In genomic region chr2:61536723-61537581, GRCh38 we compare ENCODE assay signal across 8 cellular contexts. TPM values are rescaled to one million over a fixed set of nuclear protein-coding genes. Genes with fewer than 3 reads are reported as not detected.
DNase-seq lines count a peak whose midpoint lies in the region; ATAC-seq and TF ChIP-seq lines count a peak whose summit lies in the region.

No MANE protein-coding gene starts in this region.

- H3K4me1 ChIP-seq in adrenal gland (replicated peaks in 1 of 2) (peaks cover 19 to 34% of the 10 kb centered on the region in 2 donors), heart right ventricle (peaks cover 0 to 44% (median 35%) of the 10 kb centered on the region in 9 donors), upper lobe of left lung (peaks cover 18 to 38% (median 27%) of the 10 kb centered on the region in 4 donors)

- peaks cover 13% of the 10 kb centered on the region for H3K27me3 Mint-ChIP-seq in HFFc6 (ENCODE audit: insufficient read depth)

- no peaks in the 10 kb centered on the region for H3K9me3 ChIP-seq in adrenal gland (replicated peaks in 1 of 3)
- no peaks in the 10 kb centered on the region for H3K9me3 ChIP-seq in heart right ventricle
- no peaks in the 10 kb centered on the region for H3K9me3 ChIP-seq in upper lobe of left lung

- DNase-seq in GM10248 (ENCODE audit: extremely low spot score) = peak; percentile 76
- peak; percentile 84 for DNase-seq in HFFc6
- peak; percentile 99 for DNase-seq in NB4 (ENCODE audit: low read depth)
- peak; percentile 98 for DNase-seq in SW480 (ENCODE audit: low spot score)
- DNase-seq in adrenal gland = peak; percentile 82 to 93 (median 89)
- peak; percentile 63 to 76 for DNase-seq in heart right ventricle
- DNase-seq in posterior cingulate gyrus = peak; percentile 73 to 96 (median 80)
- DNase-seq in upper lobe of left lung = peak; percentile 92 to 95

- H3K36me3 Mint-ChIP-seq in HFFc6 (ENCODE audit: low read depth) = peaks cover 17% of the 10 kb centered on the region

- peaks cover 4% of the 10 kb centered on the region; the same call in 1 of the 2 replicates for H3K9me3 Mint-ChIP-seq in HFFc6

- peak overlapping the region; percentile 91 for H3K4me3 ChIP-seq in NB4 (ENCODE audit: low read depth, low read length)
- H3K4me3 ChIP-seq in adrenal gland = peak overlapping the region in 3 of 4 donors; percentile 37 to 82 (median 56)
- peak overlapping the region; percentile 39 to 81 (median 72) for H3K4me3 ChIP-seq in heart right ventricle
- peak overlapping the region; percentile 71 to 86 (median 83) for H3K4me3 ChIP-seq in upper lobe of left lung

- H3K27ac ChIP-seq in adrenal gland (peak overlapping the region; percentile 61 to 99 (median 92)), heart right ventricle (peak overlapping the region; percentile 85 to 99 (median 94)), upper lobe of left lung (peak overlapping the region; percentile 88 to 99 (median 94))

- no peak for TF ChIP-seq CTCF in GM10248 (IDR thresholded peaks at IDR 0.05; ENCODE audit: control extremely low read depth, extremely low read depth, low read depth, missing control alignments)
- no peak for TF ChIP-seq CTCF in HFFc6 (IDR thresholded peaks at IDR 0.05)
- TF ChIP-seq CTCF in NB4 (IDR thresholded peaks at IDR 0.05; ENCODE audit: low read depth, low read length) = no peak
- TF ChIP-seq CTCF in adrenal gland (IDR thresholded peaks at IDR 0.05) = no peak
- no peak for TF ChIP-seq CTCF in heart right ventricle (IDR thresholded peaks at IDR 0.05)
- TF ChIP-seq CTCF in upper lobe of left lung (IDR thresholded peaks at IDR 0.05) = peak in 1 of 6 experiments; percentile 7

- intact Hi-C loops in adrenal gland (cut with DNase I) (no loop called here), heart right ventricle (cut with DNase I) (loop anchor here in 8 of 10 donors (1.0 to 10.0 kb wide), 12 partner anchors 62 to 658 kb away; partner anchors contain the start of genes USP34 (in 5 of the 8), FAM161A (in 2 of the 8), B3GNT2 (in 1 of the 8) and CCT4 (in 1 of the 8)), posterior cingulate gyrus (cut with DNase I) (loop anchor here (2.0 to 10.0 kb wide), 4 partner anchors 158 to 360 kb away; partner anchors contain the start of gene FAM161A)

- peaks cover 22% of the 10 kb centered on the region for H3K4me1 Mint-ChIP-seq in HFFc6 (ENCODE audit: low read depth)

- 0 to 1% (median 1%) methylated on average over 24 to 60 of the region's 60 CpGs for WGBS in adrenal gland, 4 donors
- WGBS in heart right ventricle, 2 donors = 1% methylated on average over 60 of the region's 60 CpGs
- 0 to 2% methylated on average over 26 to 34 of the region's 60 CpGs for WGBS in upper lobe of left lung, 2 donors

- peak; percentile 85 for TF ChIP-seq POLR2A in NB4 (IDR thresholded peaks at IDR 0.05; ENCODE audit: extremely low read depth, insufficient read length)
- peak; percentile 19 to 73 for TF ChIP-seq POLR2A in adrenal gland (IDR thresholded peaks at IDR 0.05)
- peak in 1 of 4 donors; percentile 65 for TF ChIP-seq POLR2A in upper lobe of left lung (IDR thresholded peaks at IDR 0.05)

- peak overlapping the region; percentile 98 for H3K4me3 Mint-ChIP-seq in HFFc6

- H3K36me3 ChIP-seq in adrenal gland (replicated peaks in 1 of 2) (no peaks in the 10 kb centered on the region), heart right ventricle (peaks cover 0 to 15% (median 0%) of the 10 kb centered on the region in 9 donors), upper lobe of left lung (peaks cover 0 to 7% (median 0%) of the 10 kb centered on the region in 4 donors)

- H3K27me3 ChIP-seq in adrenal gland = no peaks in the 10 kb centered on the region
- no peaks in the 10 kb centered on the region for H3K27me3 ChIP-seq in heart right ventricle
- H3K27me3 ChIP-seq in upper lobe of left lung = no peaks in the 10 kb centered on the region

- no peak for TF ChIP-seq EP300 in upper lobe of left lung (IDR thresholded peaks at IDR 0.05)

- POLR2A ChIA-PET in GM10248 (lab: Yijun Ruan, JAX) = interaction anchor here (0.6 kb wide), 1 partner anchor 465 kb away, joined by 3 read pairs; no protein-coding TSS in a partner anchor

- H3K27ac Mint-ChIP-seq in HFFc6 = peak overlapping the region; percentile 95

- CTCF ChIA-PET in GM10248 (lab: Yijun Ruan, JAX) = no interaction called here

- ATAC-seq in heart right ventricle = peak; percentile 57 to 79 (median 68)
- peak; percentile 81 to 86 for ATAC-seq in upper lobe of left lung (ENCODE audit: low FRiP score in 2 of 2)

RNA-seq across cellular contexts. Expression of gene XPO1, which starts 1.2 kb away (rescaled TPM):
- 100 to 1,000 TPM; 114 to 158 (median 139) TPM for total RNA-seq in HFFc6 (2021; fragmentation: NEBNext Ultra II Directional; extraction: Animal tissue kit (Norgen Biotek cat#: 25700))
- total RNA-seq in adrenal gland (100 to 1,000 TPM in 1 of 8 donors, 10 to 100 TPM in 7; 54.9 to 123 (median 75.6) TPM), heart right ventricle (10 to 100 TPM; 50.0 to 77.3 (median 67.9) TPM), upper lobe of left lung (100 to 1,000 TPM in 2 of 6 donors, 10 to 100 TPM in 4; 52.2 to 145 (median 81.9) TPM)
- polyA plus RNA-seq in adrenal gland (100 to 1,000 TPM in 1 of 3 donors, 10 to 100 TPM in 2; 48.6 to 117 (median 89.4) TPM), heart right ventricle (10 to 100 TPM; 49.2 to 66.2 TPM)

Comparison
In these comparisons a context has a peak if more than half of its experiments do, and no peak if none do; other contexts are left out.
1. Peak in every context shown above with its lines: DNase-seq, ATAC-seq, H3K4me3 ChIP-seq and H3K27ac ChIP-seq.
2. intact Hi-C loops: an anchor here in heart right ventricle (1.0 to 10.0 kb wide) and posterior cingulate gyrus (2.0 to 10.0 kb wide); none called in adrenal gland.